In the genomic region with DNA sequence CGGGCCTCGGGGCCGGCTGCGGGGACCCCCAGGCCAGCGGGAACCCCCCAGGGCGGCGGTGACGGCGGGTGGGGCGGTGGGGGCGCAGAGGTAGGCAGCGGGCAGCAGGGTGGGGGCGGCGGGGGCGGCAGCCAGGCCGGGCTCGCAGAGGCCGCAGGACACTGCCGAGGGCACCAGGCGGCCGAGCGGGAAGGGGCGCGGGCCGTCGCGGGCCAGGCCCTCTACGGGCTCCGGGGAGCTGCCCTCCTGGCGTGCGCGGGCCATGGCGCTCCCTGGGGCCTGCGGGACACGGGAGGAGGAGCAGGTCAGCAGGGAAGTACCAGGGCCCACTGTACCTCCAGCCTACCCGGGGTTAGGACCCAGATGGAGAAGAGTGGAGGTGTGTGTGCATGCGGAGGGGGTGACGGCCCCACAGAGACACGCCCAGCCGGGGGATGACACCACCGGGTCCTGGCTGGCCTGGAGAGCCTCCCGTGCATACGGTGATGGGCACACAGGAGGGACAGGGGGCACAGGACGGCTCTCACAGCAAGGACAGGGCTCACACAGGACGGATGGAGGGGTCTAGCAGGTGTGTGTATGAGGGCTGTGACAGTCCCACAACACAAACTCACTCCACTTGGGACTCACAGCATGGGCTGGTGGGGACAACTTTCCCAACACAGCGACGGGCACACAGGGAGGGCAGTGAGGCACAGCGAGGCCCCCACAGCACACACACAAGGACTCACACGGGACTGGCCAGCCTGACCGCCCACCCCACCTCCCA, we compare ENCODE assay signal across 1 cellular context.
TF ChIP-seq lines count a peak whose summit lies in the region.

No MANE protein-coding gene starts in this region.

TF ChIP-seq in GM12878, 131 proteins besides CTCF, POLR2A, EP300 and RAD21:
- TF ChIP-seq BACH1 (IDR thresholded peaks at IDR 0.05; ENCODE audit: borderline replicate concordance) (peak; percentile 70), TCF3 (IDR thresholded peaks at IDR 0.05; ENCODE audit: borderline replicate concordance, insufficient read depth, low read depth, low read length) (0 out of 2 replicates have a peak, but pooled peaks have one; percentile 15), CHD1 (IDR thresholded peaks at IDR 0.05; ENCODE audit: low read depth, low read length) (no peak), PAX8 (IDR thresholded peaks at IDR 0.05) (no peak), BHLHE40 (IDR thresholded peaks at IDR 0.05; ENCODE audit: borderline replicate concordance in 1 of 2, low read depth in 2 of 2, low read length in 1 of 2) (peak in 1 of 2 experiments; percentile 69; a peak in 2 of 4 replicates), BRCA1 (IDR thresholded peaks at IDR 0.05; ENCODE audit: low read depth, low read length) (no peak), TAF1 (IDR thresholded peaks at IDR 0.05; ENCODE audit: borderline replicate concordance, low read depth, low read length) (no peak), MXI1 (IDR thresholded peaks at IDR 0.05; ENCODE audit: low read depth, low read length) (peak; percentile 69; the same call in 1 of the 2 replicates), EGR1 (IDR thresholded peaks at IDR 0.05; ENCODE audit: borderline replicate concordance in 1 of 2, low read depth in 2 of 2, low read length in 2 of 2) (peak in 1 of 2 experiments; percentile 47; a peak in 1 of 3 replicates), IKZF2 (IDR thresholded peaks at IDR 0.05) (no peak), SRF (IDR thresholded peaks at IDR 0.05; ENCODE audit: low read depth in 2 of 2, low read length in 2 of 2) (no peak), SMARCA5 (IDR thresholded peaks at IDR 0.05) (no peak; the same call in 1 of the 2 replicates), HSF1 (IDR thresholded peaks at IDR 0.05; ENCODE audit: low read depth, low read length) (no peak), GATAD2B (conservative IDR thresholded peaks at IDR 0.05; ENCODE audit: low read depth) (peak; percentile 48), SP1 (IDR thresholded peaks at IDR 0.05; ENCODE audit: low read depth, low read length) (peak; percentile 53), SIN3A (IDR thresholded peaks at IDR 0.05; ENCODE audit: low read depth, low read length) (peak; percentile 48; the same call in 1 of the 2 replicates), POU2F2 (IDR thresholded peaks at IDR 0.05; ENCODE audit: borderline replicate concordance, low read depth, low read length) (peak; percentile 70; the same call in 2 of the 3 replicates), LARP7 (IDR thresholded peaks at IDR 0.05) (peak; percentile 43; the same call in 1 of the 2 replicates), ATF7 (IDR thresholded peaks at IDR 0.05; ENCODE audit: low read depth) (peak; percentile 35; the same call in 1 of the 2 replicates), CHD2 (IDR thresholded peaks at IDR 0.05; ENCODE audit: borderline replicate concordance, low read depth, low read length) (0 out of 2 replicates have a peak, but pooled peaks have one; percentile 17), DPF2 (IDR thresholded peaks at IDR 0.05) (peak; percentile 9; the same call in 1 of the 2 replicates)
